Comparison of ENCODE assay signal across 18 cellular contexts in genomic region chr3:162729686-162730085, GRCh38.
DNase-seq lines count a peak whose midpoint lies in the region; ATAC-seq and TF ChIP-seq lines count a peak whose summit lies in the region.
"Had no signal": no experiment of that assay in that cellular context is flagged by ENCODE, and none has a peak within 500 bp of the region (broad histone marks: within the 10 kb centered on the region; RNA-seq: fewer than 3 reads in every experiment).

No MANE protein-coding gene starts in this region.

- intact Hi-C loops in uterus (cut with DNase I; ENCODE audit: low total_unique reads), result no loop called here

- H3K4me3 Mint-ChIP-seq in activated naive CD8-positive, alpha-beta T cell treated with anti-CD3 and anti-CD28 coated beads for 36 hours, result no peak overlapping the region
- H3K4me3 Mint-ChIP-seq: GM23338 had no signal

- no peak for TF ChIP-seq POLR2A in uterus (IDR thresholded peaks at IDR 0.05)

- no peaks in the 10 kb centered on the region for H3K9me3 ChIP-seq in RWPE2 (ENCODE audit: severe bottlenecking)
- no peaks in the 10 kb centered on the region for H3K9me3 ChIP-seq in uterus
- H3K9me3 ChIP-seq: SJCRH30 had no signal

- H3K27me3 Mint-ChIP-seq in activated naive CD8-positive, alpha-beta T cell treated with anti-CD3 and anti-CD28 coated beads for 36 hours, result no peaks in the 10 kb centered on the region

- no peaks in the 10 kb centered on the region for H3K36me3 Mint-ChIP-seq in activated naive CD8-positive, alpha-beta T cell treated with anti-CD3 and anti-CD28 coated beads for 36 hours

- peaks cover 3% of the 10 kb centered on the region for H3K9me3 Mint-ChIP-seq in activated naive CD8-positive, alpha-beta T cell treated with anti-CD3 and anti-CD28 coated beads for 36 hours

- H3K36me3 ChIP-seq in RWPE2 (ENCODE audit: low read depth) (no peaks in the 10 kb centered on the region), uterus (no peaks in the 10 kb centered on the region)
- H3K36me3 ChIP-seq: SJCRH30 had no signal

- no peak overlapping the region for H3K27ac Mint-ChIP-seq in activated naive CD8-positive, alpha-beta T cell treated with anti-CD3 and anti-CD28 coated beads for 36 hours
- H3K27ac Mint-ChIP-seq: GM23338 had no signal

- ATAC-seq in RWPE2 (ENCODE audit: low read depth) (peak; percentile 68), GM21737 (IDR thresholded peaks at IDR 0.05; ENCODE audit: unreplicated experiment) (no peak)
- ATAC-seq: GM23338 had no signal

- H3K4me1 Mint-ChIP-seq in activated naive CD8-positive, alpha-beta T cell treated with anti-CD3 and anti-CD28 coated beads for 36 hours, result no peaks in the 10 kb centered on the region
- H3K4me1 Mint-ChIP-seq: GM23338 had no signal

- peak; percentile 8 for DNase-seq in COLO829 (ENCODE audit: low spot score)
- peak; percentile 60 for DNase-seq in HCEC 1CT
- no peak for DNase-seq in RWPE2 (ENCODE audit: low spot score)
- peak; percentile 81 for DNase-seq in fibroblast of mammary gland (ENCODE audit: low read depth)
- no peak for DNase-seq in midbrain (lab: John Stamatoyannopoulos, UW)
- DNase-seq in uterus, result no peak
- DNase-seq in activated naive CD8-positive, alpha-beta T cell treated with anti-CD3 and anti-CD28 coated beads for 36 hours, result no peak
- DNase-seq: COR-L47; DMS153; NCI-H187; NCI-H226; NCI-H69; NK-92 treated with Interleukin-12 subunit alpha and Interleukin-12 subunit beta, amount 100 ng/mL, for 24 hours; SJCRH30 had no signal

- H3K27ac ChIP-seq in RWPE2 (ENCODE audit: poor library complexity, severe bottlenecking), result no peak overlapping the region
- H3K27ac ChIP-seq in uterus, result no peak overlapping the region
- H3K27ac ChIP-seq: C4-2B, RWPE1, SJCRH30 had no signal

- peaks cover 10% of the 10 kb centered on the region for H3K4me1 ChIP-seq in RWPE2 (ENCODE audit: insufficient read depth, poor library complexity, severe bottlenecking)
- no peaks in the 10 kb centered on the region for H3K4me1 ChIP-seq in uterus
- H3K4me1 ChIP-seq: SJCRH30 had no signal

- H3K4me3 ChIP-seq in RWPE2 (ENCODE audit: severe bottlenecking) (no peak overlapping the region), fibroblast of mammary gland (ENCODE audit: control insufficient read depth, low read depth, low read length) (no peak overlapping the region), uterus (no peak overlapping the region)
- H3K4me3 ChIP-seq: GM23338, SJCRH30 had no signal

- no peak for TF ChIP-seq CTCF in RWPE2 (IDR thresholded peaks at IDR 0.05; ENCODE audit: poor library complexity, severe bottlenecking)
- TF ChIP-seq CTCF in fibroblast of mammary gland (conservative IDR thresholded peaks at IDR 0.05; ENCODE audit: control insufficient read depth, insufficient read depth, low read depth, low read length), result no peak
- no peak for TF ChIP-seq CTCF in uterus (IDR thresholded peaks at IDR 0.05)

- H3K27me3 ChIP-seq in RWPE2 (ENCODE audit: insufficient read depth, poor library complexity, severe bottlenecking) (no peaks in the 10 kb centered on the region), uterus (no peaks in the 10 kb centered on the region)
- H3K27me3 ChIP-seq: SJCRH30 had no signal

Comparison
In these comparisons a context has a peak if more than half of its experiments do, and no peak if none do; other contexts are left out.
1. DNase-seq: peak in COLO829 (single experiment), HCEC 1CT (single experiment) and fibroblast of mammary gland (single experiment); none in RWPE2 (single experiment), midbrain (single experiment), uterus (0 of 2) and activated naive CD8-positive, alpha-beta T cell treated with anti-CD3 and anti-CD28 coated beads for 36 hours (single experiment).